In genomic region chr12:49965836-49966235, GRCh38 we compare ENCODE assay signal across 38 cellular contexts. TPM values are rescaled to one million over a fixed set of nuclear protein-coding genes. Genes with fewer than 3 reads are reported as not detected.
"Had no signal": no experiment of that assay in that cellular context is flagged by ENCODE, and none has a peak within 500 bp of the region (broad histone marks: within the 10 kb centered on the region; RNA-seq: fewer than 3 reads in every experiment).

No MANE protein-coding gene starts in this region.

- H3K9me3 Mint-ChIP-seq: activated naive CD4-positive, alpha-beta T cell treated with anti-CD3 and anti-CD28 coated beads, Interleukin-2, amount 10 ng/mL, durations not matched to agents 7 days and 5 days; central memory CD8-positive, alpha-beta T cell; immature natural killer cell; natural killer cell; stimulated activated memory B cell treated with anti-CD40 and anti-IgM and Interleukin-4, amounts not matched to agents 10 μg/mL and 1 μg/mL and 100 μg/mL, for 72 hours; stimulated activated naive CD8-positive, alpha-beta T cell treated with anti-CD3 and anti-CD28 coated beads, Interleukin-15, amount 100 ng/mL, for 72 hours; T-helper 1 cell treated with Interleukin-12 subunit alpha and Interleukin-12 subunit beta and Interleukin-4 antibody, amounts not matched to agents 30 μg/mL and 1 μg/mL, for 36 hours had no signal

- H3K9me3 ChIP-seq: esophagus muscularis mucosa, heart left ventricle, right lobe of liver, tibial artery had no signal

- DNase-seq: activated CD4-positive, alpha-beta T cell treated with anti-CD3 and anti-CD28 coated beads for 48 hours; activated CD4-positive, alpha-beta T cell treated with anti-CD3 and anti-CD28 coated beads, Interleukin-2, amount 50 U/mL, for 48 hours; activated CD8-positive, alpha-beta memory T cell treated with anti-CD3 and anti-CD28 coated beads, Interleukin-2, amount 50 U/mL, for 4 hours; activated gamma-delta T cell; activated naive CD4-positive, alpha-beta T cell treated with anti-CD3 and anti-CD28 coated beads, Interleukin-2, amount 10 ng/mL, durations not matched to agents 7 days and 5 days; activated T-cell treated with anti-CD3 and anti-CD28 coated beads, Interleukin-2, amount 50 U/mL, for 1 hour; amygdala; dermis blood vessel endothelial cell; effector CD4-positive, alpha-beta T cell; foreskin keratinocyte; heart left ventricle; hypothalamus; immature natural killer cell; mesendoderm; natural killer cell; right lobe of liver; stimulated activated CD4-positive, alpha-beta T cell treated with anti-CD3 and anti-CD28 coated beads, Interleukin-12 subunit alpha, Interleukin-12 subunit beta, amount 100 ng/mL, for 4 hours; stimulated activated CD4-positive, alpha-beta T cell treated with anti-CD3 and anti-CD28 coated beads, Interleukin-4, amount 100 ng/mL, for 4 hours; stimulated activated CD8-positive, alpha-beta memory T cell treated with anti-CD3 and anti-CD28 coated beads, Interleukin-4, amount 100 ng/mL, for 48 hours; stimulated activated naive CD8-positive, alpha-beta T cell treated with anti-CD3 and anti-CD28 coated beads, Interleukin-15, amount 100 ng/mL, for 72 hours; SW 1271; T1000; tibial artery; WERI-Rb-1 had no signal

- ATAC-seq: activated CD4-positive, CD25-positive, alpha-beta regulatory T cell treated with anti-CD3 and anti-CD28 coated beads, Interleukin-2, amount 50 U/mL, for 24 hours; foreskin keratinocyte; heart left ventricle; natural killer cell; right lobe of liver; stimulated activated memory B cell treated with anti-CD40 and anti-IgM and Interleukin-4, amounts not matched to agents 10 μg/mL and 1 μg/mL and 100 μg/mL, for 72 hours; stimulated activated naive CD8-positive, alpha-beta T cell treated with anti-CD3 and anti-CD28 coated beads, Interleukin-15, amount 100 ng/mL, for 72 hours had no signal

- H3K27ac Mint-ChIP-seq: activated naive CD4-positive, alpha-beta T cell treated with anti-CD3 and anti-CD28 coated beads, Interleukin-2, amount 10 ng/mL, durations not matched to agents 7 days and 5 days; natural killer cell; progenitor cell of endocrine pancreas; stimulated activated memory B cell treated with anti-CD40 and anti-IgM and Interleukin-4, amounts not matched to agents 10 μg/mL and 1 μg/mL and 100 μg/mL, for 72 hours; stimulated activated naive CD8-positive, alpha-beta T cell treated with anti-CD3 and anti-CD28 coated beads, Interleukin-15, amount 100 ng/mL, for 72 hours; T-helper 1 cell treated with Interleukin-12 subunit alpha and Interleukin-12 subunit beta and Interleukin-4 antibody, amounts not matched to agents 30 μg/mL and 1 μg/mL, for 36 hours had no signal

- H3K4me3 ChIP-seq: esophagus muscularis mucosa, heart left ventricle, lung, right lobe of liver, tibial artery had no signal

- H3K4me3 Mint-ChIP-seq: activated naive CD4-positive, alpha-beta T cell treated with anti-CD3 and anti-CD28 coated beads, Interleukin-2, amount 10 ng/mL, durations not matched to agents 7 days and 5 days; natural killer cell; stimulated activated memory B cell treated with anti-CD40 and anti-IgM and Interleukin-4, amounts not matched to agents 10 μg/mL and 1 μg/mL and 100 μg/mL, for 72 hours; stimulated activated naive CD8-positive, alpha-beta T cell treated with anti-CD3 and anti-CD28 coated beads, Interleukin-15, amount 100 ng/mL, for 72 hours; T-helper 1 cell treated with Interleukin-12 subunit alpha and Interleukin-12 subunit beta and Interleukin-4 antibody, amounts not matched to agents 30 μg/mL and 1 μg/mL, for 36 hours had no signal

- H3K27ac ChIP-seq: esophagus muscularis mucosa, foreskin keratinocyte, heart left ventricle, right lobe of liver, tibial artery, WERI-Rb-1 had no signal

- H3K36me3 ChIP-seq: esophagus muscularis mucosa, heart left ventricle, right lobe of liver, tibial artery, WERI-Rb-1 had no signal

- H3K36me3 Mint-ChIP-seq: activated naive CD4-positive, alpha-beta T cell treated with anti-CD3 and anti-CD28 coated beads, Interleukin-2, amount 10 ng/mL, durations not matched to agents 7 days and 5 days; immature natural killer cell; natural killer cell; stimulated activated memory B cell treated with anti-CD40 and anti-IgM and Interleukin-4, amounts not matched to agents 10 μg/mL and 1 μg/mL and 100 μg/mL, for 72 hours had no signal

RNA-seq across cellular contexts. Expression of gene AQP5, which starts 4.2 kb away (rescaled TPM):
- total RNA-seq: activated CD8-positive, alpha-beta memory T cell treated with anti-CD3 and anti-CD28 coated beads for 36 hours; foreskin keratinocyte; kidney epithelial cell; mononuclear cell; natural killer cell; renal cortical epithelial cell; right lobe of liver had no signal
- polyA plus RNA-seq: foreskin keratinocyte, immature natural killer cell had no signal

RNA-seq across cellular contexts. Expression of gene AQP6, which starts 6.9 kb away (rescaled TPM):
- total RNA-seq: activated CD8-positive, alpha-beta memory T cell treated with anti-CD3 and anti-CD28 coated beads for 36 hours; bronchial epithelial cell; dermis blood vessel endothelial cell; heart left ventricle; kidney epithelial cell; mononuclear cell; natural killer cell; osteocyte; renal cortical epithelial cell had no signal
- polyA plus RNA-seq: immature natural killer cell had no signal

RNA-seq across cellular contexts. Expression of gene AQP2, which starts 15.3 kb away (rescaled TPM):
- total RNA-seq: activated CD8-positive, alpha-beta memory T cell treated with anti-CD3 and anti-CD28 coated beads for 36 hours; bronchial epithelial cell; dermis blood vessel endothelial cell; esophagus muscularis mucosa; foreskin keratinocyte; heart left ventricle; kidney epithelial cell; lung; mononuclear cell; natural killer cell; osteocyte; right lobe of liver; skeletal muscle tissue had no signal
- polyA plus RNA-seq: foreskin keratinocyte, heart left ventricle, immature natural killer cell, lung had no signal
